Comparison of ENCODE assay signal across 1 cellular context in the genomic region with DNA sequence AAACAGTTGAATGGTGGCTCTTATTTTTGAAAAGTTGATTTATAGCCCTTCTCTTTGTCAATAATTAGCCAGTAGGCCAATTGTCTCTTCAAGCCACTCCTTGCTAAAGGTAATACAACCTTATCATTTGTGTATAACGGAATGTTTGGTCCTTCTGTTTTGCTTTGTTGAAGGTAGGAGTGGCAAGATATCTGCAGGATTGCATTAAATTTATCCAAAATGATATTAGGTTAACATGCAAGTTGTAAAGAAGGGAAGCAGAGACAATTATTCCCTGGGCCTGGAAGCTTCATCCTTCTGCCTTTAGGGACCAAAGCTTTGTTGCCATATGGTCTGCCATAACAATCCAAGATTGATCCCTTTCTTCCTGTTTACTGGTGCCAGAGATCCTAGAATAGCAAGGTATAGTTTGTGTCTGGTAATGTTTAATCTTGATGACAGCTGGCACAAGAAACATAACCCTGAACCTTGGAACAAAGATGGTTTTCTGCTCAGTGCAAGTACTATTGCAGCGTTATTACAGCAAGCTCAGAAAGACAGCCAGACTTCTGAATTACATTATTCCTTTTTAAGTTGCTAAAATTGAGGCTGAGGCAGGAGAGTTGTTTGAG.
TF ChIP-seq lines count a peak whose summit lies in the region.

No MANE protein-coding gene starts in this region.

TF ChIP-seq in HepG2, 621 proteins besides CTCF, POLR2A, EP300 and RAD21 (continued from another document and continues in another):
- TF ChIP-seq, protein P1, sequence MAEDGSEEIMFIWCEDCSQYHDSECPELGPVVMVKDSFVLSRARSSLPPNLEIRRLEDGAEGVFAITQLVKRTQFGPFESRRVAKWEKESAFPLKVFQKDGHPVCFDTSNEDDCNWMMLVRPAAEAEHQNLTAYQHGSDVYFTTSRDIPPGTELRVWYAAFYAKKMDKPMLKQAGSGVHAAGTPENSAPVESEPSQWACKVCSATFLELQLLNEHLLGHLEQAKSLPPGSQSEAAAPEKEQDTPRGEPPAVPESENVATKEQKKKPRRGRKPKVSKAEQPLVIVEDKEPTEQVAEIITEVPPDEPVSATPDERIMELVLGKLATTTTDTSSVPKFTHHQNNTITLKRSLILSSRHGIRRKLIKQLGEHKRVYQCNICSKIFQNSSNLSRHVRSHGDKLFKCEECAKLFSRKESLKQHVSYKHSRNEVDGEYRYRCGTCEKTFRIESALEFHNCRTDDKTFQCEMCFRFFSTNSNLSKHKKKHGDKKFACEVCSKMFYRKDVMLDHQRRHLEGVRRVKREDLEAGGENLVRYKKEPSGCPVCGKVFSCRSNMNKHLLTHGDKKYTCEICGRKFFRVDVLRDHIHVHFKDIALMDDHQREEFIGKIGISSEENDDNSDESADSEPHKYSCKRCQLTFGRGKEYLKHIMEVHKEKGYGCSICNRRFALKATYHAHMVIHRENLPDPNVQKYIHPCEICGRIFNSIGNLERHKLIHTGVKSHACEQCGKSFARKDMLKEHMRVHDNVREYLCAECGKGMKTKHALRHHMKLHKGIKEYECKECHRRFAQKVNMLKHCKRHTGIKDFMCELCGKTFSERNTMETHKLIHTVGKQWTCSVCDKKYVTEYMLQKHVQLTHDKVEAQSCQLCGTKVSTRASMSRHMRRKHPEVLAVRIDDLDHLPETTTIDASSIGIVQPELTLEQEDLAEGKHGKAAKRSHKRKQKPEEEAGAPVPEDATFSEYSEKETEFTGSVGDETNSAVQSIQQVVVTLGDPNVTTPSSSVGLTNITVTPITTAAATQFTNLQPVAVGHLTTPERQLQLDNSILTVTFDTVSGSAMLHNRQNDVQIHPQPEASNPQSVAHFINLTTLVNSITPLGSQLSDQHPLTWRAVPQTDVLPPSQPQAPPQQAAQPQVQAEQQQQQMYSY (CRISPR knock-in tag; IDR thresholded peaks at IDR 0.05), result no peak
- TF ChIP-seq, protein P2, sequence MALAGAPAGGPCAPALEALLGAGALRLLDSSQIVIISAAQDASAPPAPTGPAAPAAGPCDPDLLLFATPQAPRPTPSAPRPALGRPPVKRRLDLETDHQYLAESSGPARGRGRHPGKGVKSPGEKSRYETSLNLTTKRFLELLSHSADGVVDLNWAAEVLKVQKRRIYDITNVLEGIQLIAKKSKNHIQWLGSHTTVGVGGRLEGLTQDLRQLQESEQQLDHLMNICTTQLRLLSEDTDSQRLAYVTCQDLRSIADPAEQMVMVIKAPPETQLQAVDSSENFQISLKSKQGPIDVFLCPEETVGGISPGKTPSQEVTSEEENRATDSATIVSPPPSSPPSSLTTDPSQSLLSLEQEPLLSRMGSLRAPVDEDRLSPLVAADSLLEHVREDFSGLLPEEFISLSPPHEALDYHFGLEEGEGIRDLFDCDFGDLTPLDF (CRISPR knock-in tag; IDR thresholded peaks at IDR 0.05), result 0 out of 2 replicates have a peak, but pooled peaks have one; percentile 24
- TF ChIP-seq ZFX (CRISPR knock-in tag; IDR thresholded peaks at IDR 0.05; ENCODE audit: low read depth) (peak; percentile 33; the same call in 1 of the 2 replicates), ZNF350 (CRISPR knock-in tag; IDR thresholded peaks at IDR 0.05; ENCODE audit: borderline replicate concordance, low read depth) (no peak), ZEB1 (IDR thresholded peaks at IDR 0.05; ENCODE audit: insufficient replicate concordance, low read depth) (no peak), TEAD2 (CRISPR knock-in tag; IDR thresholded peaks at IDR 0.05) (no peak), HIVEP1 (CRISPR knock-in tag; IDR thresholded peaks at IDR 0.05) (no peak), SALL2 (CRISPR knock-in tag; IDR thresholded peaks at IDR 0.05) (no peak), TAF1 (CRISPR knock-in tag; IDR thresholded peaks at IDR 0.05) (no peak), ZC3H13 (CRISPR knock-in tag; IDR thresholded peaks at IDR 0.05) (no peak), SIX1 (CRISPR knock-in tag; IDR thresholded peaks at IDR 0.05; ENCODE audit: borderline replicate concordance) (peak; percentile 80; the same call in 1 of the 2 replicates), ZNF713 (CRISPR knock-in tag; IDR thresholded peaks at IDR 0.05) (no peak), MEIS1 (CRISPR knock-in tag; IDR thresholded peaks at IDR 0.05; ENCODE audit: borderline replicate concordance) (no peak; the same call in 1 of the 2 replicates), HOXA5 (CRISPR knock-in tag; IDR thresholded peaks at IDR 0.05) (0 out of 2 replicates have a peak, but pooled peaks have one; percentile 66), HMG20A (CRISPR knock-in tag; IDR thresholded peaks at IDR 0.05; ENCODE audit: borderline replicate concordance) (peak; percentile 71; the same call in 1 of the 2 replicates), ZNF383 (CRISPR knock-in tag; IDR thresholded peaks at IDR 0.05; ENCODE audit: borderline replicate concordance) (no peak), ZNF790 (CRISPR knock-in tag; IDR thresholded peaks at IDR 0.05; ENCODE audit: borderline replicate concordance) (no peak), HOXA7 (CRISPR knock-in tag; IDR thresholded peaks at IDR 0.05) (no peak), FOXK1 (CRISPR knock-in tag; IDR thresholded peaks at IDR 0.05; ENCODE audit: borderline replicate concordance, low read depth) (peak; percentile 82; the same call in 1 of the 2 replicates), SMAD1 (CRISPR knock-in tag; IDR thresholded peaks at IDR 0.05; ENCODE audit: borderline replicate concordance, low read depth) (no peak), XRCC5 (optimal IDR thresholded peaks at IDR 0.05; ENCODE audit: low read length) (no peak), ZSCAN20 (CRISPR knock-in tag; IDR thresholded peaks at IDR 0.05; ENCODE audit: borderline replicate concordance) (no peak), ZNF326 (CRISPR knock-in tag; IDR thresholded peaks at IDR 0.05; ENCODE audit: borderline replicate concordance) (no peak), SP1 (IDR thresholded peaks at IDR 0.05) (no peak), SP1 (CRISPR knock-in tag; IDR thresholded peaks at IDR 0.05) (no peak), MAFF (IDR thresholded peaks at IDR 0.05; ENCODE audit: low read depth, low read length) (no peak), HMG20B (CRISPR knock-in tag; conservative IDR thresholded peaks at IDR 0.05) (no peak), TGIF2 (CRISPR knock-in tag; IDR thresholded peaks at IDR 0.05) (peak; percentile 49; the same call in 1 of the 2 replicates), TARDBP (CRISPR knock-in tag; IDR thresholded peaks at IDR 0.05) (peak; percentile 42; the same call in 1 of the 2 replicates), GFI1 (CRISPR knock-in tag; IDR thresholded peaks at IDR 0.05; ENCODE audit: borderline replicate concordance) (no peak), ZNF547 (CRISPR knock-in tag; IDR thresholded peaks at IDR 0.05) (no peak; the same call in 1 of the 2 replicates), ARNT2 (CRISPR knock-in tag; IDR thresholded peaks at IDR 0.05; ENCODE audit: low read depth) (no peak), ZNF776 (CRISPR knock-in tag; IDR thresholded peaks at IDR 0.05) (no peak), ZNF260 (CRISPR knock-in tag; IDR thresholded peaks at IDR 0.05; ENCODE audit: borderline replicate concordance, low read depth) (no peak), ZSCAN30 (CRISPR knock-in tag; IDR thresholded peaks at IDR 0.05) (no peak), ZNF678 (CRISPR knock-in tag; IDR thresholded peaks at IDR 0.05) (no peak)
- TF ChIP-seq, protein P3, sequence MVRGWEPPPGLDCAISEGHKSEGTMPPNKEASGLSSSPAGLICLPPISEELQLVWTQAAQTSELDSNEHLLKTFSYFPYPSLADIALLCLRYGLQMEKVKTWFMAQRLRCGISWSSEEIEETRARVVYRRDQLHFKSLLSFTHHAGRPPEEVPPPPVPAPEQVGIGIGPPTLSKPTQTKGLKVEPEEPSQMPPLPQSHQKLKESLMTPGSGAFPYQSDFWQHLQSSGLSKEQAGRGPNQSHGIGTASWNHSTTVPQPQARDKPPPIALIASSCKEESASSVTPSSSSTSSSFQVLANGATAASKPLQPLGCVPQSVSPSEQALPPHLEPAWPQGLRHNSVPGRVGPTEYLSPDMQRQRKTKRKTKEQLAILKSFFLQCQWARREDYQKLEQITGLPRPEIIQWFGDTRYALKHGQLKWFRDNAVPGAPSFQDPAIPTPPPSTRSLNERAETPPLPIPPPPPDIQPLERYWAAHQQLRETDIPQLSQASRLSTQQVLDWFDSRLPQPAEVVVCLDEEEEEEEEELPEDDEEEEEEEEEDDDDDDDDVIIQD (CRISPR knock-in tag; IDR thresholded peaks at IDR 0.05; ENCODE audit: low read depth), result peak; percentile 76; the same call in 1 of the 2 replicates
- TF ChIP-seq, protein P4, sequence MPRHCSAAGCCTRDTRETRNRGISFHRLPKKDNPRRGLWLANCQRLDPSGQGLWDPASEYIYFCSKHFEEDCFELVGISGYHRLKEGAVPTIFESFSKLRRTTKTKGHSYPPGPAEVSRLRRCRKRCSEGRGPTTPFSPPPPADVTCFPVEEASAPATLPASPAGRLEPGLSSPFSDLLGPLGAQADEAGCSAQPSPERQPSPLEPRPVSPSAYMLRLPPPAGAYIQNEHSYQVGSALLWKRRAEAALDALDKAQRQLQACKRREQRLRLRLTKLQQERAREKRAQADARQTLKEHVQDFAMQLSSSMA (CRISPR knock-in tag; IDR thresholded peaks at IDR 0.05), result no peak
- TF ChIP-seq, protein P5, sequence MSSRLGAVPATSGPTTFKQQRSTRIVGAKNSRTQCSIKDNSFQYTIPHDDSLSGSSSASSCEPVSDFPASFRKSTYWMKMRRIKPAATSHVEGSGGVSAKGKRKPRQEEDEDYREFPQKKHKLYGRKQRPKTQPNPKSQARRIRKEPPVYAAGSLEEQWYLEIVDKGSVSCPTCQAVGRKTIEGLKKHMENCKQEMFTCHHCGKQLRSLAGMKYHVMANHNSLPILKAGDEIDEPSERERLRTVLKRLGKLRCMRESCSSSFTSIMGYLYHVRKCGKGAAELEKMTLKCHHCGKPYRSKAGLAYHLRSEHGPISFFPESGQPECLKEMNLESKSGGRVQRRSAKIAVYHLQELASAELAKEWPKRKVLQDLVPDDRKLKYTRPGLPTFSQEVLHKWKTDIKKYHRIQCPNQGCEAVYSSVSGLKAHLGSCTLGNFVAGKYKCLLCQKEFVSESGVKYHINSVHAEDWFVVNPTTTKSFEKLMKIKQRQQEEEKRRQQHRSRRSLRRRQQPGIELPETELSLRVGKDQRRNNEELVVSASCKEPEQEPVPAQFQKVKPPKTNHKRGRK (CRISPR knock-in tag; IDR thresholded peaks at IDR 0.05), result no peak
- TF ChIP-seq, protein P6, sequence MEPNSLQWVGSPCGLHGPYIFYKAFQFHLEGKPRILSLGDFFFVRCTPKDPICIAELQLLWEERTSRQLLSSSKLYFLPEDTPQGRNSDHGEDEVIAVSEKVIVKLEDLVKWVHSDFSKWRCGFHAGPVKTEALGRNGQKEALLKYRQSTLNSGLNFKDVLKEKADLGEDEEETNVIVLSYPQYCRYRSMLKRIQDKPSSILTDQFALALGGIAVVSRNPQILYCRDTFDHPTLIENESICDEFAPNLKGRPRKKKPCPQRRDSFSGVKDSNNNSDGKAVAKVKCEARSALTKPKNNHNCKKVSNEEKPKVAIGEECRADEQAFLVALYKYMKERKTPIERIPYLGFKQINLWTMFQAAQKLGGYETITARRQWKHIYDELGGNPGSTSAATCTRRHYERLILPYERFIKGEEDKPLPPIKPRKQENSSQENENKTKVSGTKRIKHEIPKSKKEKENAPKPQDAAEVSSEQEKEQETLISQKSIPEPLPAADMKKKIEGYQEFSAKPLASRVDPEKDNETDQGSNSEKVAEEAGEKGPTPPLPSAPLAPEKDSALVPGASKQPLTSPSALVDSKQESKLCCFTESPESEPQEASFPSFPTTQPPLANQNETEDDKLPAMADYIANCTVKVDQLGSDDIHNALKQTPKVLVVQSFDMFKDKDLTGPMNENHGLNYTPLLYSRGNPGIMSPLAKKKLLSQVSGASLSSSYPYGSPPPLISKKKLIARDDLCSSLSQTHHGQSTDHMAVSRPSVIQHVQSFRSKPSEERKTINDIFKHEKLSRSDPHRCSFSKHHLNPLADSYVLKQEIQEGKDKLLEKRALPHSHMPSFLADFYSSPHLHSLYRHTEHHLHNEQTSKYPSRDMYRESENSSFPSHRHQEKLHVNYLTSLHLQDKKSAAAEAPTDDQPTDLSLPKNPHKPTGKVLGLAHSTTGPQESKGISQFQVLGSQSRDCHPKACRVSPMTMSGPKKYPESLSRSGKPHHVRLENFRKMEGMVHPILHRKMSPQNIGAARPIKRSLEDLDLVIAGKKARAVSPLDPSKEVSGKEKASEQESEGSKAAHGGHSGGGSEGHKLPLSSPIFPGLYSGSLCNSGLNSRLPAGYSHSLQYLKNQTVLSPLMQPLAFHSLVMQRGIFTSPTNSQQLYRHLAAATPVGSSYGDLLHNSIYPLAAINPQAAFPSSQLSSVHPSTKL (CRISPR knock-in tag; IDR thresholded peaks at IDR 0.05), result peak; percentile 91
- TF ChIP-seq, protein P7, sequence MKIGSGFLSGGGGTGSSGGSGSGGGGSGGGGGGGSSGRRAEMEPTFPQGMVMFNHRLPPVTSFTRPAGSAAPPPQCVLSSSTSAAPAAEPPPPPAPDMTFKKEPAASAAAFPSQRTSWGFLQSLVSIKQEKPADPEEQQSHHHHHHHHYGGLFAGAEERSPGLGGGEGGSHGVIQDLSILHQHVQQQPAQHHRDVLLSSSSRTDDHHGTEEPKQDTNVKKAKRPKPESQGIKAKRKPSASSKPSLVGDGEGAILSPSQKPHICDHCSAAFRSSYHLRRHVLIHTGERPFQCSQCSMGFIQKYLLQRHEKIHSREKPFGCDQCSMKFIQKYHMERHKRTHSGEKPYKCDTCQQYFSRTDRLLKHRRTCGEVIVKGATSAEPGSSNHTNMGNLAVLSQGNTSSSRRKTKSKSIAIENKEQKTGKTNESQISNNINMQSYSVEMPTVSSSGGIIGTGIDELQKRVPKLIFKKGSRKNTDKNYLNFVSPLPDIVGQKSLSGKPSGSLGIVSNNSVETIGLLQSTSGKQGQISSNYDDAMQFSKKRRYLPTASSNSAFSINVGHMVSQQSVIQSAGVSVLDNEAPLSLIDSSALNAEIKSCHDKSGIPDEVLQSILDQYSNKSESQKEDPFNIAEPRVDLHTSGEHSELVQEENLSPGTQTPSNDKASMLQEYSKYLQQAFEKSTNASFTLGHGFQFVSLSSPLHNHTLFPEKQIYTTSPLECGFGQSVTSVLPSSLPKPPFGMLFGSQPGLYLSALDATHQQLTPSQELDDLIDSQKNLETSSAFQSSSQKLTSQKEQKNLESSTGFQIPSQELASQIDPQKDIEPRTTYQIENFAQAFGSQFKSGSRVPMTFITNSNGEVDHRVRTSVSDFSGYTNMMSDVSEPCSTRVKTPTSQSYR (CRISPR knock-in tag; IDR thresholded peaks at IDR 0.05; ENCODE audit: borderline replicate concordance), result no peak
- TF ChIP-seq, protein P8, sequence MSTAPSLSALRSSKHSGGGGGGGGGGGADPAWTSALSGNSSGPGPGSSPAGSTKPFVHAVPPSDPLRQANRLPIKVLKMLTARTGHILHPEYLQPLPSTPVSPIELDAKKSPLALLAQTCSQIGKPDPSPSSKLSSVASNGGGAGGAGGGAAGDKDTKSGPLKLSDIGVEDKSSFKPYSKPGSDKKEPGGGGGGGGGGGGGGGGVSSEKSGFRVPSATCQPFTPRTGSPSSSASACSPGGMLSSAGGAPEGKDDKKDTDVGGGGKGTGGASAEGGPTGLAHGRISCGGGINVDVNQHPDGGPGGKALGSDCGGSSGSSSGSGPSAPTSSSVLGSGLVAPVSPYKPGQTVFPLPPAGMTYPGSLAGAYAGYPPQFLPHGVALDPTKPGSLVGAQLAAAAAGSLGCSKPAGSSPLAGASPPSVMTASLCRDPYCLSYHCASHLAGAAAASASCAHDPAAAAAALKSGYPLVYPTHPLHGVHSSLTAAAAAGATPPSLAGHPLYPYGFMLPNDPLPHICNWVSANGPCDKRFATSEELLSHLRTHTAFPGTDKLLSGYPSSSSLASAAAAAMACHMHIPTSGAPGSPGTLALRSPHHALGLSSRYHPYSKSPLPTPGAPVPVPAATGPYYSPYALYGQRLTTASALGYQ (CRISPR knock-in tag; IDR thresholded peaks at IDR 0.05), result peak; percentile 79
